In genomic region chr11:61765550-61766253, GRCh38 we compare ENCODE assay signal across 3 cellular contexts.
TF ChIP-seq lines count a peak whose summit lies in the region.

No MANE protein-coding gene starts in this region.

TF ChIP-seq in A549, 52 proteins besides CTCF, POLR2A, EP300 and RAD21:
- TF ChIP-seq TFCP2L1 (CRISPR knock-in tag; IDR thresholded peaks at IDR 0.05) (no peak), KDM1A (IDR thresholded peaks at IDR 0.05; ENCODE audit: low read depth) (no peak), ZSCAN20 (CRISPR knock-in tag; IDR thresholded peaks at IDR 0.05) (no peak), HOXB5 (CRISPR knock-in tag; IDR thresholded peaks at IDR 0.05) (no peak), MAX (IDR thresholded peaks at IDR 0.05) (no peak)
- TF ChIP-seq, protein P1, sequence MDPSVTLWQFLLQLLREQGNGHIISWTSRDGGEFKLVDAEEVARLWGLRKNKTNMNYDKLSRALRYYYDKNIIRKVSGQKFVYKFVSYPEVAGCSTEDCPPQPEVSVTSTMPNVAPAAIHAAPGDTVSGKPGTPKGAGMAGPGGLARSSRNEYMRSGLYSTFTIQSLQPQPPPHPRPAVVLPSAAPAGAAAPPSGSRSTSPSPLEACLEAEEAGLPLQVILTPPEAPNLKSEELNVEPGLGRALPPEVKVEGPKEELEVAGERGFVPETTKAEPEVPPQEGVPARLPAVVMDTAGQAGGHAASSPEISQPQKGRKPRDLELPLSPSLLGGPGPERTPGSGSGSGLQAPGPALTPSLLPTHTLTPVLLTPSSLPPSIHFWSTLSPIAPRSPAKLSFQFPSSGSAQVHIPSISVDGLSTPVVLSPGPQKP (IDR thresholded peaks at IDR 0.05; ENCODE audit: low read depth, low read length) = no peak
- TF ChIP-seq, protein P2, sequence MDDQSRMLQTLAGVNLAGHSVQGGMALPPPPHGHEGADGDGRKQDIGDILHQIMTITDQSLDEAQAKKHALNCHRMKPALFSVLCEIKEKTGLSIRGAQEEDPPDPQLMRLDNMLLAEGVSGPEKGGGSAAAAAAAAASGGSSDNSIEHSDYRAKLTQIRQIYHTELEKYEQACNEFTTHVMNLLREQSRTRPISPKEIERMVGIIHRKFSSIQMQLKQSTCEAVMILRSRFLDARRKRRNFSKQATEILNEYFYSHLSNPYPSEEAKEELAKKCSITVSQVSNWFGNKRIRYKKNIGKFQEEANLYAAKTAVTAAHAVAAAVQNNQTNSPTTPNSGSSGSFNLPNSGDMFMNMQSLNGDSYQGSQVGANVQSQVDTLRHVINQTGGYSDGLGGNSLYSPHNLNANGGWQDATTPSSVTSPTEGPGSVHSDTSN (IDR thresholded peaks at IDR 0.05) = no peak

TF ChIP-seq in IMR-90, 13 proteins besides CTCF, POLR2A, EP300 and RAD21:
- TF ChIP-seq RCOR1 (IDR thresholded peaks at IDR 0.05; ENCODE audit: insufficient replicate concordance, low read length) (no peak), FOS (IDR thresholded peaks at IDR 0.05; ENCODE audit: low read depth, low read length) (no peak), SMC3 (IDR thresholded peaks at IDR 0.05; ENCODE audit: low read depth, low read length) (no peak), MAZ (IDR thresholded peaks at IDR 0.05; ENCODE audit: borderline replicate concordance, low read depth, low read length) (no peak), CHD1 (IDR thresholded peaks at IDR 0.05; ENCODE audit: low read depth, low read length) (no peak), NFE2L2 (IDR thresholded peaks at IDR 0.05; ENCODE audit: low read depth, low read length) (no peak), RFX5 (IDR thresholded peaks at IDR 0.05; ENCODE audit: low read depth, low read length) (no peak), MXI1 (IDR thresholded peaks at IDR 0.05; ENCODE audit: borderline replicate concordance, low read depth, low read length) (no peak), BHLHE40 (IDR thresholded peaks at IDR 0.05; ENCODE audit: low read depth, low read length) (no peak), MAFK (IDR thresholded peaks at IDR 0.05; ENCODE audit: low read depth, low read length) (no peak), CEBPB (IDR thresholded peaks at IDR 0.05; ENCODE audit: low read depth, low read length) (no peak)
- TF ChIP-seq, protein P1 (IDR thresholded peaks at IDR 0.05; ENCODE audit: borderline replicate concordance, low read depth, low read length) = no peak
- TF ChIP-seq, protein P3, sequence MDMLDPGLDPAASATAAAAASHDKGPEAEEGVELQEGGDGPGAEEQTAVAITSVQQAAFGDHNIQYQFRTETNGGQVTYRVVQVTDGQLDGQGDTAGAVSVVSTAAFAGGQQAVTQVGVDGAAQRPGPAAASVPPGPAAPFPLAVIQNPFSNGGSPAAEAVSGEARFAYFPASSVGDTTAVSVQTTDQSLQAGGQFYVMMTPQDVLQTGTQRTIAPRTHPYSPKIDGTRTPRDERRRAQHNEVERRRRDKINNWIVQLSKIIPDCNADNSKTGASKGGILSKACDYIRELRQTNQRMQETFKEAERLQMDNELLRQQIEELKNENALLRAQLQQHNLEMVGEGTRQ (IDR thresholded peaks at IDR 0.05; ENCODE audit: low read depth, low read length) = no peak
TF ChIP-seq in IMR-90: peak in this region for 0.

TF ChIP-seq in HepG2, 621 proteins besides CTCF, POLR2A, EP300 and RAD21:
- TF ChIP-seq ZFP36L2 (CRISPR knock-in tag; IDR thresholded peaks at IDR 0.05) (no peak), EZH2 (conservative IDR thresholded peaks at IDR 0.05; ENCODE audit: low read depth, low read length) (no peak), MED8 (CRISPR knock-in tag; IDR thresholded peaks at IDR 0.05; ENCODE audit: insufficient replicate concordance) (no peak), RBFOX2 (IDR thresholded peaks at IDR 0.05; ENCODE audit: low read depth, low read length) (no peak), ATM (IDR thresholded peaks at IDR 0.05; ENCODE audit: borderline replicate concordance) (no peak), ZNF629 (CRISPR knock-in tag; conservative IDR thresholded peaks at IDR 0.05) (no peak), PHF5A (CRISPR knock-in tag; IDR thresholded peaks at IDR 0.05; ENCODE audit: low read depth, unreplicated experiment) (no peak)
- TF ChIP-seq, protein P4, sequence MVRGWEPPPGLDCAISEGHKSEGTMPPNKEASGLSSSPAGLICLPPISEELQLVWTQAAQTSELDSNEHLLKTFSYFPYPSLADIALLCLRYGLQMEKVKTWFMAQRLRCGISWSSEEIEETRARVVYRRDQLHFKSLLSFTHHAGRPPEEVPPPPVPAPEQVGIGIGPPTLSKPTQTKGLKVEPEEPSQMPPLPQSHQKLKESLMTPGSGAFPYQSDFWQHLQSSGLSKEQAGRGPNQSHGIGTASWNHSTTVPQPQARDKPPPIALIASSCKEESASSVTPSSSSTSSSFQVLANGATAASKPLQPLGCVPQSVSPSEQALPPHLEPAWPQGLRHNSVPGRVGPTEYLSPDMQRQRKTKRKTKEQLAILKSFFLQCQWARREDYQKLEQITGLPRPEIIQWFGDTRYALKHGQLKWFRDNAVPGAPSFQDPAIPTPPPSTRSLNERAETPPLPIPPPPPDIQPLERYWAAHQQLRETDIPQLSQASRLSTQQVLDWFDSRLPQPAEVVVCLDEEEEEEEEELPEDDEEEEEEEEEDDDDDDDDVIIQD (CRISPR knock-in tag; IDR thresholded peaks at IDR 0.05; ENCODE audit: low read depth) = no peak
